In the genomic region with DNA sequence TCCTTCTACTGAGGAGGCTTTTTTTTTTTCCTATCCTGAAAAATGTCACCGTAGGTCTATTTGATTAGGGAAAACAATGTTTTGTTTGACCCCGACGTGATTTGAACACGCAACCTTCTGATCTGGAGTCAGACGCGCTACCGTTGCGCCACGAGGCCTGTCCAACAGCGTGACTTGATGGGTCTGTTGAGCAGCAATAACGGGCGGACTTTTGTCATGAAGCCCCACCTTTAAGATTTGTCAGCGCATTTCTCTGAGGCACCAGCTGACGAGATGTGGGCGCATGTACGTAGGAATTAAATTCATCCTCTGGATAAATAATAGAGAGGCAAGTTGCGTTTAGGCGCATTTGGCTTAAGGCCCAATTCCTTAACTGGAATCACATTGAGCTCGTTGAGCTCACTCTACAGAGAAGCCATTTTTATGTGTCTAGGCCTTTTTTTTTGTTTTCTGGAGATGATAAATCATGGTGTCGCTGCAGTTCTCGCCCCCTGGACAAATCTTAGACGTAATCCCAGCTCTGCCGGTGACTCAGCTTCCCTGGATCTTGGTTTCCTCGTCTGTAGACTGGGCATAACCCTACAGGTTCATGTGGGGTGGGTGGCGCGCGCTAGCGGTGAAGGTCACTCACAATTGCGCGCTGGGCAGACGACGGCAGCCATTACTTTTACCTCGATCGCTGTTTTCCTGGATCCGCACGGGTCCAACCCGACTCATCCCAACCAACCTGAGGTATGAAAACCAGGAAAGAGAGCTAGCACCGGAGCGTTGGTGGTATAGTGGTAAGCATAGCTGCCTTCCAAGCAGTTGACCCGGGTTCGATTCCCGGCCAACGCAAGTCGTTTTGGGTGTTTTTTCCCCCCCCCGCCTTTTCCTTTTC, we compare ENCODE assay signal across 1 cellular context.
TF ChIP-seq lines count a peak whose summit lies in the region.

No MANE protein-coding gene starts in this region.

TF ChIP-seq in K562, 482 proteins besides CTCF, POLR2A, EP300 and RAD21 (continued from another document and continues in another):
- TF ChIP-seq, protein P1, sequence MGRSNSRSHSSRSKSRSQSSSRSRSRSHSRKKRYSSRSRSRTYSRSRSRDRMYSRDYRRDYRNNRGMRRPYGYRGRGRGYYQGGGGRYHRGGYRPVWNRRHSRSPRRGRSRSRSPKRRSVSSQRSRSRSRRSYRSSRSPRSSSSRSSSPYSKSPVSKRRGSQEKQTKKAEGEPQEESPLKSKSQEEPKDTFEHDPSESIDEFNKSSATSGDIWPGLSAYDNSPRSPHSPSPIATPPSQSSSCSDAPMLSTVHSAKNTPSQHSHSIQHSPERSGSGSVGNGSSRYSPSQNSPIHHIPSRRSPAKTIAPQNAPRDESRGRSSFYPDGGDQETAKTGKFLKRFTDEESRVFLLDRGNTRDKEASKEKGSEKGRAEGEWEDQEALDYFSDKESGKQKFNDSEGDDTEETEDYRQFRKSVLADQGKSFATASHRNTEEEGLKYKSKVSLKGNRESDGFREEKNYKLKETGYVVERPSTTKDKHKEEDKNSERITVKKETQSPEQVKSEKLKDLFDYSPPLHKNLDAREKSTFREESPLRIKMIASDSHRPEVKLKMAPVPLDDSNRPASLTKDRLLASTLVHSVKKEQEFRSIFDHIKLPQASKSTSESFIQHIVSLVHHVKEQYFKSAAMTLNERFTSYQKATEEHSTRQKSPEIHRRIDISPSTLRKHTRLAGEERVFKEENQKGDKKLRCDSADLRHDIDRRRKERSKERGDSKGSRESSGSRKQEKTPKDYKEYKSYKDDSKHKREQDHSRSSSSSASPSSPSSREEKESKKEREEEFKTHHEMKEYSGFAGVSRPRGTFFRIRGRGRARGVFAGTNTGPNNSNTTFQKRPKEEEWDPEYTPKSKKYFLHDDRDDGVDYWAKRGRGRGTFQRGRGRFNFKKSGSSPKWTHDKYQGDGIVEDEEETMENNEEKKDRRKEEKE (IDR thresholded peaks at IDR 0.05; ENCODE audit: borderline replicate concordance in 1 of 2, control insufficient read depth in 1 of 2, low read depth in 2 of 2, low read length in 1 of 2): 0 out of 4 replicates have a peak, but pooled peaks of 1 of the 2 experiments have one; percentile 54
- TF ChIP-seq ZBTB8A (IDR thresholded peaks at IDR 0.05; ENCODE audit: partially characterized antibody) (peak; percentile 64), TAF7 (tag; IDR thresholded peaks at IDR 0.05) (peak; percentile 75), FOSL1 (tag; conservative IDR thresholded peaks at IDR 0.05) (0 out of 2 replicates have a peak, but pooled peaks have one; percentile 40), PML (IDR thresholded peaks at IDR 0.05; ENCODE audit: low read length) (0 out of 2 replicates have a peak, but pooled peaks have one; percentile 16), SOX6 (IDR thresholded peaks at IDR 0.05) (peak; percentile 73), POLR3A (IDR thresholded peaks at IDR 0.05; ENCODE audit: borderline replicate concordance, extremely low read depth, insufficient read depth, insufficient read length) (peak; percentile 89), CBFB (CRISPR knock-in tag; IDR thresholded peaks at IDR 0.05) (no peak), NFE2 (IDR thresholded peaks at IDR 0.05; ENCODE audit: low read depth) (peak; percentile 37; the same call in 1 of the 2 replicates), MYNN (IDR thresholded peaks at IDR 0.05) (peak; percentile 79; the same call in 1 of the 2 replicates), MYNN (CRISPR knock-in tag; IDR thresholded peaks at IDR 0.05) (no peak), SRSF7 (optimal IDR thresholded peaks at IDR 0.05; ENCODE audit: low read depth, low read length) (no peak), KAT7 (CRISPR knock-in tag; IDR thresholded peaks at IDR 0.05; ENCODE audit: borderline replicate concordance) (peak; percentile 8; the same call in 1 of the 2 replicates), ETS2 (tag; IDR thresholded peaks at IDR 0.05; ENCODE audit: borderline replicate concordance, poor library complexity, severe bottlenecking) (no peak), NCOR1 (IDR thresholded peaks at IDR 0.05) (0 out of 2 replicates have a peak, but pooled peaks have one; percentile 6), CREBBP (IDR thresholded peaks at IDR 0.05; ENCODE audit: low read depth, low read length) (no peak), NR2C2 (CRISPR knock-in tag; IDR thresholded peaks at IDR 0.05) (peak; percentile 49; the same call in 1 of the 2 replicates), NR2C2 (tag; IDR thresholded peaks at IDR 0.05) (peak; percentile 47; the same call in 1 of the 2 replicates), TBP (optimal IDR thresholded peaks at IDR 0.05; ENCODE audit: low read depth, low read length) (peak; percentile 99), CREM (IDR thresholded peaks at IDR 0.05; ENCODE audit: low read depth) (peak; percentile 81), ZNF197 (CRISPR knock-in tag; IDR thresholded peaks at IDR 0.05; ENCODE audit: low read depth) (0 out of 2 replicates have a peak, but pooled peaks have one; percentile 43), BRF1 (IDR thresholded peaks at IDR 0.05; ENCODE audit: borderline replicate concordance, extremely low read depth, insufficient read length) (peak; percentile 42), DMBX1 (CRISPR knock-in tag; IDR thresholded peaks at IDR 0.05; ENCODE audit: borderline replicate concordance) (0 out of 2 replicates have a peak, but pooled peaks have one; percentile 39), NFIC (IDR thresholded peaks at IDR 0.05) (peak; percentile 71), CBX2 (IDR thresholded peaks at IDR 0.05; ENCODE audit: insufficient read depth, low read length, poor library complexity, severe bottlenecking) (no peak), NFATC3 (IDR thresholded peaks at IDR 0.05) (0 out of 2 replicates have a peak, but pooled peaks have one; percentile 21), COPS2 (conservative IDR thresholded peaks at IDR 0.05) (no peak), CREB1 (IDR thresholded peaks at IDR 0.05) (peak; percentile 35; the same call in 1 of the 2 replicates), CREB1 (CRISPR knock-in tag; IDR thresholded peaks at IDR 0.05) (peak; percentile 50), MAFG (tag; conservative IDR thresholded peaks at IDR 0.05) (peak; percentile 60)
- TF ChIP-seq, protein P2, sequence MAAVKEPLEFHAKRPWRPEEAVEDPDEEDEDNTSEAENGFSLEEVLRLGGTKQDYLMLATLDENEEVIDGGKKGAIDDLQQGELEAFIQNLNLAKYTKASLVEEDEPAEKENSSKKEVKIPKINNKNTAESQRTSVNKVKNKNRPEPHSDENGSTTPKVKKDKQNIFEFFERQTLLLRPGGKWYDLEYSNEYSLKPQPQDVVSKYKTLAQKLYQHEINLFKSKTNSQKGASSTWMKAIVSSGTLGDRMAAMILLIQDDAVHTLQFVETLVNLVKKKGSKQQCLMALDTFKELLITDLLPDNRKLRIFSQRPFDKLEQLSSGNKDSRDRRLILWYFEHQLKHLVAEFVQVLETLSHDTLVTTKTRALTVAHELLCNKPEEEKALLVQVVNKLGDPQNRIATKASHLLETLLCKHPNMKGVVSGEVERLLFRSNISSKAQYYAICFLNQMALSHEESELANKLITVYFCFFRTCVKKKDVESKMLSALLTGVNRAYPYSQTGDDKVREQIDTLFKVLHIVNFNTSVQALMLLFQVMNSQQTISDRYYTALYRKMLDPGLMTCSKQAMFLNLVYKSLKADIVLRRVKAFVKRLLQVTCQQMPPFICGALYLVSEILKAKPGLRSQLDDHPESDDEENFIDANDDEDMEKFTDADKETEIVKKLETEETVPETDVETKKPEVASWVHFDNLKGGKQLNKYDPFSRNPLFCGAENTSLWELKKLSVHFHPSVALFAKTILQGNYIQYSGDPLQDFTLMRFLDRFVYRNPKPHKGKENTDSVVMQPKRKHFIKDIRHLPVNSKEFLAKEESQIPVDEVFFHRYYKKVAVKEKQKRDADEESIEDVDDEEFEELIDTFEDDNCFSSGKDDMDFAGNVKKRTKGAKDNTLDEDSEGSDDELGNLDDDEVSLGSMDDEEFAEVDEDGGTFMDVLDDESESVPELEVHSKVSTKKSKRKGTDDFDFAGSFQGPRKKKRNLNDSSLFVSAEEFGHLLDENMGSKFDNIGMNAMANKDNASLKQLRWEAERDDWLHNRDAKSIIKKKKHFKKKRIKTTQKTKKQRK (IDR thresholded peaks at IDR 0.05; ENCODE audit: borderline replicate concordance, low read depth, low read length): no peak
- TF ChIP-seq, protein P3, sequence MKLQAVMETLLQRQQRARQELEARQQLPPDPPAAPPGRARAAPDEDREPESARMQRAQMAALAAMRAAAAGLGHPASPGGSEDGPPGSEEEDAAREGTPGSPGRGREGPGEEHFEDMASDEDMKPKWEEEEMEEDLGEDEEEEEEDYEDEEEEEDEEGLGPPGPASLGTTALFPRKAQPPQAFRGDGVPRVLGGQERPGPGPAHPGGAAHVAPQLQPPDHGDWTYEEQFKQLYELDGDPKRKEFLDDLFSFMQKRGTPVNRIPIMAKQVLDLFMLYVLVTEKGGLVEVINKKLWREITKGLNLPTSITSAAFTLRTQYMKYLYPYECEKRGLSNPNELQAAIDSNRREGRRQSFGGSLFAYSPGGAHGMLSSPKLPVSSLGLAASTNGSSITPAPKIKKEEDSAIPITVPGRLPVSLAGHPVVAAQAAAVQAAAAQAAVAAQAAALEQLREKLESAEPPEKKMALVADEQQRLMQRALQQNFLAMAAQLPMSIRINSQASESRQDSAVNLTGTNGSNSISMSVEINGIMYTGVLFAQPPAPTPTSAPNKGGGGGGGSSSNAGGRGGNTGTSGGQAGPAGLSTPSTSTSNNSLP (IDR thresholded peaks at IDR 0.05; ENCODE audit: borderline replicate concordance, low read depth, low read length): peak; percentile 19; the same call in 1 of the 2 replicates
- TF ChIP-seq, protein P4, sequence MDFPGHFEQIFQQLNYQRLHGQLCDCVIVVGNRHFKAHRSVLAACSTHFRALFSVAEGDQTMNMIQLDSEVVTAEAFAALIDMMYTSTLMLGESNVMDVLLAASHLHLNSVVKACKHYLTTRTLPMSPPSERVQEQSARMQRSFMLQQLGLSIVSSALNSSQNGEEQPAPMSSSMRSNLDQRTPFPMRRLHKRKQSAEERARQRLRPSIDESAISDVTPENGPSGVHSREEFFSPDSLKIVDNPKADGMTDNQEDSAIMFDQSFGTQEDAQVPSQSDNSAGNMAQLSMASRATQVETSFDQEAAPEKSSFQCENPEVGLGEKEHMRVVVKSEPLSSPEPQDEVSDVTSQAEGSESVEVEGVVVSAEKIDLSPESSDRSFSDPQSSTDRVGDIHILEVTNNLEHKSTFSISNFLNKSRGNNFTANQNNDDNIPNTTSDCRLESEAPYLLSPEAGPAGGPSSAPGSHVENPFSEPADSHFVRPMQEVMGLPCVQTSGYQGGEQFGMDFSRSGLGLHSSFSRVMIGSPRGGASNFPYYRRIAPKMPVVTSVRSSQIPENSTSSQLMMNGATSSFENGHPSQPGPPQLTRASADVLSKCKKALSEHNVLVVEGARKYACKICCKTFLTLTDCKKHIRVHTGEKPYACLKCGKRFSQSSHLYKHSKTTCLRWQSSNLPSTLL (IDR thresholded peaks at IDR 0.05): peak; percentile 73
- TF ChIP-seq, protein P5, sequence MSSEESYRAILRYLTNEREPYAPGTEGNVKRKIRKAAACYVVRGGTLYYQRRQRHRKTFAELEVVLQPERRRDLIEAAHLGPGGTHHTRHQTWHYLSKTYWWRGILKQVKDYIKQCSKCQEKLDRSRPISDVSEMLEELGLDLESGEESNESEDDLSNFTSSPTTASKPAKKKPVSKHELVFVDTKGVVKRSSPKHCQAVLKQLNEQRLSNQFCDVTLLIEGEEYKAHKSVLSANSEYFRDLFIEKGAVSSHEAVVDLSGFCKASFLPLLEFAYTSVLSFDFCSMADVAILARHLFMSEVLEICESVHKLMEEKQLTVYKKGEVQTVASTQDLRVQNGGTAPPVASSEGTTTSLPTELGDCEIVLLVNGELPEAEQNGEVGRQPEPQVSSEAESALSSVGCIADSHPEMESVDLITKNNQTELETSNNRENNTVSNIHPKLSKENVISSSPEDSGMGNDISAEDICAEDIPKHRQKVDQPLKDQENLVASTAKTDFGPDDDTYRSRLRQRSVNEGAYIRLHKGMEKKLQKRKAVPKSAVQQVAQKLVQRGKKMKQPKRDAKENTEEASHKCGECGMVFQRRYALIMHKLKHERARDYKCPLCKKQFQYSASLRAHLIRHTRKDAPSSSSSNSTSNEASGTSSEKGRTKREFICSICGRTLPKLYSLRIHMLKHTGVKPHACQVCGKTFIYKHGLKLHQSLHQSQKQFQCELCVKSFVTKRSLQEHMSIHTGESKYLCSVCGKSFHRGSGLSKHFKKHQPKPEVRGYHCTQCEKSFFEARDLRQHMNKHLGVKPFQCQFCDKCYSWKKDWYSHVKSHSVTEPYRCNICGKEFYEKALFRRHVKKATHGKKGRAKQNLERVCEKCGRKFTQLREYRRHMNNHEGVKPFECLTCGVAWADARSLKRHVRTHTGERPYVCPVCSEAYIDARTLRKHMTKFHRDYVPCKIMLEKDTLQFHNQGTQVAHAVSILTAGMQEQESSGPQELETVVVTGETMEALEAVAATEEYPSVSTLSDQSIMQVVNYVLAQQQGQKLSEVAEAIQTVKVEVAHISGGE (CRISPR knock-in tag; IDR thresholded peaks at IDR 0.05): no peak; a peak in 1 of 6 replicates
- TF ChIP-seq, protein P6, sequence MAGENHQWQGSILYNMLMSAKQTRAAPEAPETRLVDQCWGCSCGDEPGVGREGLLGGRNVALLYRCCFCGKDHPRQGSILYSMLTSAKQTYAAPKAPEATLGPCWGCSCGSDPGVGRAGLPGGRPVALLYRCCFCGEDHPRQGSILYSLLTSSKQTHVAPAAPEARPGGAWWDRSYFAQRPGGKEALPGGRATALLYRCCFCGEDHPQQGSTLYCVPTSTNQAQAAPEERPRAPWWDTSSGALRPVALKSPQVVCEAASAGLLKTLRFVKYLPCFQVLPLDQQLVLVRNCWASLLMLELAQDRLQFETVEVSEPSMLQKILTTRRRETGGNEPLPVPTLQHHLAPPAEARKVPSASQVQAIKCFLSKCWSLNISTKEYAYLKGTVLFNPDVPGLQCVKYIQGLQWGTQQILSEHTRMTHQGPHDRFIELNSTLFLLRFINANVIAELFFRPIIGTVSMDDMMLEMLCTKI (IDR thresholded peaks at IDR 0.05; ENCODE audit: partially characterized antibody): no peak
- TF ChIP-seq, protein P7, sequence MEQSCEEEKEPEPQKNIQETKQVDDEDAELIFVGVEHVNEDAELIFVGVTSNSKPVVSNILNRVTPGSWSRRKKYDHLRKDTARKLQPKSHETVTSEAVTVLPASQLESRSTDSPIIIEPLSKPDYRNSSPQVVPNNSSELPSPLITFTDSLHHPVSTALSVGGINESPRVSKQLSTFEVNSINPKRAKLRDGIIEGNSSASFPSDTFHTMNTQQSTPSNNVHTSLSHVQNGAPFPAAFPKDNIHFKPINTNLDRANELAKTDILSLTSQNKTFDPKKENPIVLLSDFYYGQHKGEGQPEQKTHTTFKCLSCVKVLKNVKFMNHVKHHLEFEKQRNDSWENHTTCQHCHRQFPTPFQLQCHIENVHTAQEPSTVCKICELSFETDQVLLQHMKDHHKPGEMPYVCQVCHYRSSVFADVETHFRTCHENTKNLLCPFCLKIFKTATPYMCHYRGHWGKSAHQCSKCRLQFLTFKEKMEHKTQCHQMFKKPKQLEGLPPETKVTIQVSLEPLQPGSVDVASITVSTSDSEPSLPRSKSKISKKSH (CRISPR knock-in tag; IDR thresholded peaks at IDR 0.05): no peak
- TF ChIP-seq, protein P8, sequence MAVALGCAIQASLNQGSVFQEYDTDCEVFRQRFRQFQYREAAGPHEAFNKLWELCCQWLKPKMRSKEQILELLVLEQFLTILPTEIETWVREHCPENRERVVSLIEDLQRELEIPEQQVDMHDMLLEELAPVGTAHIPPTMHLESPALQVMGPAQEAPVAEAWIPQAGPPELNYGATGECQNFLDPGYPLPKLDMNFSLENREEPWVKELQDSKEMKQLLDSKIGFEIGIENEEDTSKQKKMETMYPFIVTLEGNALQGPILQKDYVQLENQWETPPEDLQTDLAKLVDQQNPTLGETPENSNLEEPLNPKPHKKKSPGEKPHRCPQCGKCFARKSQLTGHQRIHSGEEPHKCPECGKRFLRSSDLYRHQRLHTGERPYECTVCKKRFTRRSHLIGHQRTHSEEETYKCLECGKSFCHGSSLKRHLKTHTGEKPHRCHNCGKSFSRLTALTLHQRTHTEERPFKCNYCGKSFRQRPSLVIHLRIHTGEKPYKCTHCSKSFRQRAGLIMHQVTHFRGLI (CRISPR knock-in tag; IDR thresholded peaks at IDR 0.05): peak; percentile 18; the same call in 1 of the 2 replicates
